ENCODE assay signal across 8 cellular contexts in the genomic region with DNA sequence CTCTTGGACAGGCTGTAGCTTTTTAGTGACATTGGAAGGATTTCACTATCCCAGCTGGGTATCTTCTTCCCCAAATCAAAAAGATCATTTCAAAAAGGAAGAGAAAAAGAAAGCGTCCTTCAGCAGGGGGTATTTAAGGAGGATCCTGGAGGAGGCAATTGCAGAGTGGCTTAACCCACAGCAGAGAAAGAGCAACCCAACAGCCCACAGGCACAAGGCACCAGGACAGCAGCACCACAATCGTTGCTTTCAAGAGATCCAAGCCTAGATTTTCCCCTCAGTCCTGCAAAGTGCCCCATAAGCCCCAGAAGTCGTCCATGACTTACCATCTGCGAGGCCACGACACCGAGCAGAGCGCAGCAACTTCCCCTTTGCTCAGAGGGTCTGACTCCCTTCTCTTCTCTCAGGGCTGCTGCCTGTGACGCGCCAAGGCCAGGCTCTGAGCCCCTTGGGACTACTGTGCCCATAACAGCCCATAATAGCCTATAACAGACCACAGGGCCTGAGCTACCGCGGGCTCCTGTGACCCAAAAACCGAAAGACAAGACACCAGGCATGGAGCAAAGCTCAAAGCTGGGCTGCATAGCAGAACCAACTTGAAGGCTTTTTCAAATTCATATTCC. TPM values are rescaled to one million over a fixed set of nuclear protein-coding genes. Genes with fewer than 3 reads are reported as not detected.
DNase-seq lines count a peak whose midpoint lies in the region; ATAC-seq, FAIRE-seq and TF ChIP-seq lines count a peak whose summit lies in the region.
"Had no signal": no experiment of that assay in that cellular context is flagged by ENCODE, and none has a peak within 500 bp of the region (broad histone marks: within the 10 kb centered on the region; RNA-seq: fewer than 3 reads in every experiment).

No MANE protein-coding gene starts in this region.

- peak; percentile 49 for DNase-seq in NOMO-1 treated with dmso at 0.1 percent for 144 hours (lab: John Stamatoyannopoulos, UW; ENCODE audit: unreplicated experiment)
- DNase-seq in spleen, result peak; percentile 93
- no peak for DNase-seq in RCC 7860 (ENCODE audit: low spot score)
- no peak for DNase-seq in NCI-H187 treated with DMSO at 0.1 percent for 48 hours (lab: John Stamatoyannopoulos, UW)
- no peak for DNase-seq in dorsolateral prefrontal cortex
- DNase-seq: IMR-90 had no signal

- no peaks in the 10 kb centered on the region for H3K9me3 ChIP-seq in spleen

- intact Hi-C loops in spleen (cut with DNase I; ENCODE audit: low total_unique reads) (no loop called here), dorsolateral prefrontal cortex (cut with DNase I) (no loop called here)

- H3K27ac ChIP-seq in spleen (peak overlapping the region; percentile 38 to 90 (median 84)), dorsolateral prefrontal cortex (peak overlapping the region in 6 of 59 donors; percentile 2 to 28 (median 9))

- peaks cover 28 to 100% (median 80%) of the 10 kb centered on the region in 6 donors for H3K4me1 ChIP-seq in spleen

- peak in 2 of 3 donors; percentile 19 to 84 for TF ChIP-seq POLR2A in spleen (IDR thresholded peaks at IDR 0.05)

- no peaks in the 10 kb centered on the region for H3K27me3 ChIP-seq in spleen (replicated peaks in 1 of 7)
- H3K27me3 ChIP-seq in dorsolateral prefrontal cortex, result no peaks in the 10 kb centered on the region

- peak overlapping the region; percentile 2 to 71 (median 40) for H3K4me3 ChIP-seq in spleen
- H3K4me3 ChIP-seq in dorsolateral prefrontal cortex, result no peak overlapping the region

- ATAC-seq in GM19035 (IDR thresholded peaks at IDR 0.05; ENCODE audit: unreplicated experiment), result peak; percentile 70
- ATAC-seq in HG02840 (IDR thresholded peaks at IDR 0.05; ENCODE audit: low FRiP score, unreplicated experiment), result peak; percentile 58

- WGBS in spleen, 5 donors, result 33 to 49% (median 41%) methylated on average over 12 of the region's 12 CpGs

- TF ChIP-seq CTCF in spleen (IDR thresholded peaks at IDR 0.05 in 8 of 11, conservative IDR thresholded peaks at IDR 0.05 in 3 of 11) (no peak), dorsolateral prefrontal cortex (IDR thresholded peaks at IDR 0.05 in 54 of 56, conservative IDR thresholded peaks at IDR 0.05 in 2 of 56; ENCODE audit: low read depth in 1 of 56, partially characterized antibody in 56 of 56) (no peak)

- H3K36me3 ChIP-seq in spleen, result peaks cover 0 to 62% (median 0%) of the 10 kb centered on the region in 6 donors

- FAIRE-seq in RCC 7860 (lab: Jason Lieb, UNC), result no peak

RNA-seq across cellular contexts. Expression of a gene that starts 19.7 kb away (rescaled TPM):
- total RNA-seq in spleen (100 to 1,000 TPM; 126 to 256 (median 196) TPM), dorsolateral prefrontal cortex (10 to 100 TPM in 19 of 120 experiments, 1 to 10 TPM in 99, under 1 TPM in 2; 0.84 to 20.5 (median 5.2) TPM)
- polyA plus RNA-seq in spleen, result 10 to 100 TPM; 59.8 to 84.1 (median 62.7) TPM

Comparison
In these comparisons a context has a peak if more than half of its experiments do, and no peak if none do; other contexts are left out.
1. DNase-seq: peak in NOMO-1 treated with dmso at 0.1 percent for 144 hours (single experiment) and spleen (single experiment); none in RCC 7860 (single experiment), NCI-H187 treated with DMSO at 0.1 percent for 48 hours (single experiment) and dorsolateral prefrontal cortex (0 of 10).
2. H3K4me3 ChIP-seq: peak in spleen (8 of 8); none in dorsolateral prefrontal cortex (0 of 59).
3. RNA of a gene that starts 19.7 kb away (total RNA-seq): 126 to 256 TPM in spleen; 0.84 to 20.5 TPM in dorsolateral prefrontal cortex; every median in the first group is over 4 times any median in the second.